In genomic region chr3:181302960-181303359, GRCh38 we compare ENCODE assay signal across 18 cellular contexts.
DNase-seq lines count a peak whose midpoint lies in the region; TF ChIP-seq lines count a peak whose summit lies in the region.
"Had no signal": no experiment of that assay in that cellular context is flagged by ENCODE, and none has a peak within 500 bp of the region (broad histone marks: within the 10 kb centered on the region; RNA-seq: fewer than 3 reads in every experiment).

No MANE protein-coding gene starts in this region.

- H3K36me3 ChIP-seq in hepatocyte (replicated peaks; ENCODE audit: insufficient read depth, low read depth): no peaks in the 10 kb centered on the region

- no peak overlapping the region for H3K27ac Mint-ChIP-seq in mesothelial cell of epicardium
- H3K27ac Mint-ChIP-seq: CD14-positive monocyte; CD8-positive, alpha-beta T cell had no signal

- no peak overlapping the region for H3K4me3 Mint-ChIP-seq in mesothelial cell of epicardium
- H3K4me3 Mint-ChIP-seq: CD14-positive monocyte; CD8-positive, alpha-beta T cell had no signal

- H3K4me1 ChIP-seq in hepatocyte (ENCODE audit: insufficient read depth): no peaks in the 10 kb centered on the region

- no peaks in the 10 kb centered on the region for H3K9me3 ChIP-seq in hepatocyte (ENCODE audit: low read depth)

- H3K27me3 ChIP-seq in hepatocyte: peaks cover 25% of the 10 kb centered on the region

- H3K9me2 ChIP-seq in hepatocyte (replicated peaks; ENCODE audit: insufficient read depth): no peaks in the 10 kb centered on the region

- H3K36me3 Mint-ChIP-seq in mesothelial cell of epicardium: no peaks in the 10 kb centered on the region
- H3K36me3 Mint-ChIP-seq: CD14-positive monocyte; CD8-positive, alpha-beta T cell had no signal

- in situ Hi-C loops in GM13976 (cut with MboI; ENCODE audit: low sequenced_read_pairs, unreplicated experiment): no loop called here

- no peak overlapping the region for H2AFZ ChIP-seq in hepatocyte

- H3K79me2 ChIP-seq in hepatocyte: no peaks in the 10 kb centered on the region

- H3K27me3 Mint-ChIP-seq in mesothelial cell of epicardium (ENCODE audit: low read depth): peaks cover 25% of the 10 kb centered on the region

- TF ChIP-seq CTCF in hepatocyte (IDR thresholded peaks at IDR 0.05; ENCODE audit: poor library complexity) (no peak), mesothelial cell of epicardium (IDR thresholded peaks at IDR 0.05; ENCODE audit: unreplicated experiment) (no peak), GM13976 (IDR thresholded peaks at IDR 0.05; ENCODE audit: borderline replicate concordance, control extremely low read depth, extremely low read depth, insufficient read depth, missing control alignments) (no peak)

- 80% methylated on average over 2 of the region's 2 CpGs for WGBS in hepatocyte (ENCODE audit: low lambda C conversion rate, missing lambda C conversion rate)

- no peak overlapping the region for H3K4me2 ChIP-seq in hepatocyte

- no peak overlapping the region for H3K27ac ChIP-seq in hepatocyte
- H3K27ac ChIP-seq: 22Rv1, HL-60 had no signal

- no peak overlapping the region for H3K4me3 ChIP-seq in hepatocyte

- no peaks in the 10 kb centered on the region for H4K20me1 ChIP-seq in hepatocyte (ENCODE audit: insufficient read depth, poor library complexity, severe bottlenecking)

- H3K4me1 Mint-ChIP-seq in mesothelial cell of epicardium: no peaks in the 10 kb centered on the region
- H3K4me1 Mint-ChIP-seq: CD14-positive monocyte had no signal

- peaks cover 9% of the 10 kb centered on the region for H3K9me3 Mint-ChIP-seq in mesothelial cell of epicardium
- H3K9me3 Mint-ChIP-seq: CD8-positive, alpha-beta T cell had no signal

- DNase-seq in NCI-H1436 (lab: John Stamatoyannopoulos, UW) (peak; percentile 38), NCI-H1436 treated with DMSO at 0.1 percent for 48 hours (lab: John Stamatoyannopoulos, UW) (no peak), NCI-H146 treated with DMSO at 0.1 percent for 48 hours (lab: John Stamatoyannopoulos, UW; ENCODE audit: unreplicated experiment) (peak; percentile 100), NCI-H748 treated with DMSO at 0.1 percent for 48 hours (lab: John Stamatoyannopoulos, UW) (peak; percentile 6), hepatocyte (ENCODE audit: low spot score) (no peak), mesothelial cell of epicardium (ENCODE audit: low spot score in 2 of 2, unreplicated experiment in 2 of 2) (no peak), GM13976 (ENCODE audit: low spot score) (no peak)
- no peak for DNase-seq in activated CD4-positive, alpha-beta T cell treated with anti-CD3 and anti-CD28 coated beads, Interleukin-2, amount 50 U/mL, for 4 hours
- DNase-seq: CD8-positive, alpha-beta T cell; COR-L47; DMS153; DMS79 treated with DMSO at 0.1 percent for 48 hours; EL; HCEC 1CT; IMR-90 had no signal

Comparison
In these comparisons a context has a peak if more than half of its experiments do, and no peak if none do; other contexts are left out.
1. DNase-seq: peak in NCI-H1436 (single experiment), NCI-H146 treated with DMSO at 0.1 percent for 48 hours (single experiment) and NCI-H748 treated with DMSO at 0.1 percent for 48 hours (single experiment); none in NCI-H1436 treated with DMSO at 0.1 percent for 48 hours (single experiment), hepatocyte (single experiment), mesothelial cell of epicardium (0 of 2), GM13976 (single experiment) and activated CD4-positive, alpha-beta T cell treated with anti-CD3 and anti-CD28 coated beads, Interleukin-2, amount 50 U/mL, for 4 hours (0 of 2).